ENCODE assay signal across 18 cellular contexts in the genomic region with DNA sequence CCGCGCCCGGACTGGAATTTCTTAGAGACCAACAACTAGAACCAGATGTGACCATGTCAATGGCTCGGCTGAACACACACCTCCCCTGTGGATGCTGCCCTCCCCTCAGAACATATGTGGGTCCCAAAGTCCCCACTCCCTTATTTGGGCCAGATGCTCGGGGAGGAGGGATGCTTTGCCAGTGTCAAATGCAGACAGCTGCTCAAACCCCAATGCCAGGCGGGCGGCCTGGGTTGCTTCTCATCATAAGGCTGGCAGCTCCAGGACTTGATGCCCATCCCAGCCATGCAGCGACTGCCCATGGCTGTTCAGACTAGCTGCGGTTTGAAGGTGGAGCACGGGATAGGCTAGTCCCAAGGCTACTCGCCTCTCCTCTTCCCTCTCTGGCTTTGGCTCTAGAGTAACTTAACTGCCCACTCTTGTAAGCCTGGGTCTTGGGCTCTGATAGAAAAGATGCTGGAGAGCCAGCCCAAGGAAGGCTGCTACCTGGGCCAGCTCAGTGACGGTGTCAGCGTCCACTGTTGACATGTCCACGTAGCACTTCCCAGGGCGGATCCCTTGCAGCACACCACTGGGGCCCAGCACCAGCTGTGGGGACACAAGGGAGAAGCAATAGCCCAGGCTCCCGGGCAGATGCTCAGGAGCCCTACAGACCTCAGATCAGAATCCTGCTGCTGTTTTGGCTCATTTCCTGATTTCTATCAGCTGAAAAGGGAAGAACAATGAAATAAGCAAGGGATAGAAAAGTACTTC. TPM values are rescaled to one million over a fixed set of nuclear protein-coding genes. Genes with fewer than 3 reads are reported as not detected.
"Had no signal": no experiment of that assay in that cellular context is flagged by ENCODE, and none has a peak within 500 bp of the region (broad histone marks: within the 10 kb centered on the region; RNA-seq: fewer than 3 reads in every experiment).

No MANE protein-coding gene starts in this region.

- H3K4me3 Mint-ChIP-seq: naive thymus-derived CD8-positive, alpha-beta T cell; stimulated activated naive CD8-positive, alpha-beta T cell treated with anti-CD3 and anti-CD28 coated beads, Interleukin-15, amount 100 ng/mL, for 72 hours had no signal

- H3K9me3 Mint-ChIP-seq: naive thymus-derived CD8-positive, alpha-beta T cell; stimulated activated naive CD8-positive, alpha-beta T cell treated with anti-CD3 and anti-CD28 coated beads, Interleukin-15, amount 100 ng/mL, for 72 hours had no signal

- H3K4me3 ChIP-seq: hepatocyte, uterus had no signal

- H3K36me3 ChIP-seq: uterus had no signal

- DNase-seq: activated naive CD4-positive, alpha-beta T cell treated with anti-CD3 and anti-CD28 coated beads, Interleukin-2, amount 50 U/mL, for 16 hours; activated T-cell treated with anti-CD3 and anti-CD28 coated beads for 4 hours; central memory CD4-positive, alpha-beta T cell; foreskin melanocyte; nucleus accumbens; SHP77; stimulated activated CD4-positive, alpha-beta T cell treated with anti-CD3 and anti-CD28 coated beads, Interleukin-15, amount 100 ng/mL, for 24 hours; stimulated activated CD4-positive, alpha-beta T cell treated with anti-CD3 and anti-CD28 coated beads, Interleukin-4, amount 100 ng/mL, for 24 hours; stimulated activated naive CD8-positive, alpha-beta T cell treated with anti-CD3 and anti-CD28 coated beads, Interleukin-15, amount 100 ng/mL, for 72 hours; T-helper 9 cell; uterus had no signal

- H3K4me1 Mint-ChIP-seq: naive thymus-derived CD8-positive, alpha-beta T cell; stimulated activated naive CD8-positive, alpha-beta T cell treated with anti-CD3 and anti-CD28 coated beads, Interleukin-15, amount 100 ng/mL, for 72 hours had no signal

- ATAC-seq: esophagus mucosa; naive thymus-derived CD8-positive, alpha-beta T cell; stimulated activated naive CD8-positive, alpha-beta T cell treated with anti-CD3 and anti-CD28 coated beads, Interleukin-15, amount 100 ng/mL, for 72 hours had no signal

- H3K27me3 Mint-ChIP-seq: naive thymus-derived CD8-positive, alpha-beta T cell; stimulated activated naive CD8-positive, alpha-beta T cell treated with anti-CD3 and anti-CD28 coated beads, Interleukin-15, amount 100 ng/mL, for 72 hours had no signal

- H3K9me3 ChIP-seq: uterus had no signal

- H3K27ac ChIP-seq: hepatocyte, uterus, VCaP had no signal

- H3K4me1 ChIP-seq: uterus had no signal

- H3K27me3 ChIP-seq: hepatocyte, uterus had no signal

RNA-seq across cellular contexts. Expression of gene SMIM22, which starts 18.3 kb away (rescaled TPM):
- total RNA-seq: hepatocyte; kidney epithelial cell; lung microvascular endothelial cell; naive thymus-derived CD8-positive, alpha-beta T cell; pulmonary artery endothelial cell had no signal
- polyA plus RNA-seq: naive thymus-derived CD8-positive, alpha-beta T cell had no signal

RNA-seq across cellular contexts. Expression of gene SEPTIN12, which starts 25.3 kb away (rescaled TPM):
- total RNA-seq: esophagus mucosa; hepatocyte; kidney epithelial cell; lung microvascular endothelial cell; naive thymus-derived CD8-positive, alpha-beta T cell; pulmonary artery endothelial cell; uterus had no signal
- polyA plus RNA-seq: hepatocyte; naive thymus-derived CD8-positive, alpha-beta T cell had no signal
